1 cellular context compared by ENCODE assay signal in the genomic region with DNA sequence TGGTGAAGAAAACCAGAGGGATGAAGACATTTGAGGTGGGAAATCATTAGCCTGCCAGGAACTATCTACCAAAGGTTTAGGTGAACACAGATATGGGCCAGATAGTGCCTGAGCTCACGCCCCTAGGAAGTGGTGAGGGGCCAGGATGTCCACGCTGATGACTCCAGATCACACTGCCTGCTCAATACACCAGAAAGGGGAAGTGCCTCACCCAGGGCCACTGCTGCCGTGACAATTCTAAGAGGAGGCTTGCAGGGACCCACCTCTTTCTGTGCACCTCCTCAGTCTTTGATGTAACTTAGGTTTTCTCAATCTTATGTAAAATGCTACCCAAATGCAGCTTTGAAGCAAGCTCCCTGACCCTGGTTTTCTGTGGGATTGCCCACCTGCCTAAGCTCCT.
TF ChIP-seq lines count a peak whose summit lies in the region.

No MANE protein-coding gene starts in this region.

TF ChIP-seq in WTC11, 78 proteins besides CTCF, POLR2A, EP300 and RAD21 (continued from another document):
- TF ChIP-seq NR2C2 (CRISPR knock-in tag; IDR thresholded peaks at IDR 0.05) (no peak), ZBTB43 (CRISPR knock-in tag; IDR thresholded peaks at IDR 0.05) (no peak)
